9 cellular contexts compared by ENCODE assay signal in the genomic region with DNA sequence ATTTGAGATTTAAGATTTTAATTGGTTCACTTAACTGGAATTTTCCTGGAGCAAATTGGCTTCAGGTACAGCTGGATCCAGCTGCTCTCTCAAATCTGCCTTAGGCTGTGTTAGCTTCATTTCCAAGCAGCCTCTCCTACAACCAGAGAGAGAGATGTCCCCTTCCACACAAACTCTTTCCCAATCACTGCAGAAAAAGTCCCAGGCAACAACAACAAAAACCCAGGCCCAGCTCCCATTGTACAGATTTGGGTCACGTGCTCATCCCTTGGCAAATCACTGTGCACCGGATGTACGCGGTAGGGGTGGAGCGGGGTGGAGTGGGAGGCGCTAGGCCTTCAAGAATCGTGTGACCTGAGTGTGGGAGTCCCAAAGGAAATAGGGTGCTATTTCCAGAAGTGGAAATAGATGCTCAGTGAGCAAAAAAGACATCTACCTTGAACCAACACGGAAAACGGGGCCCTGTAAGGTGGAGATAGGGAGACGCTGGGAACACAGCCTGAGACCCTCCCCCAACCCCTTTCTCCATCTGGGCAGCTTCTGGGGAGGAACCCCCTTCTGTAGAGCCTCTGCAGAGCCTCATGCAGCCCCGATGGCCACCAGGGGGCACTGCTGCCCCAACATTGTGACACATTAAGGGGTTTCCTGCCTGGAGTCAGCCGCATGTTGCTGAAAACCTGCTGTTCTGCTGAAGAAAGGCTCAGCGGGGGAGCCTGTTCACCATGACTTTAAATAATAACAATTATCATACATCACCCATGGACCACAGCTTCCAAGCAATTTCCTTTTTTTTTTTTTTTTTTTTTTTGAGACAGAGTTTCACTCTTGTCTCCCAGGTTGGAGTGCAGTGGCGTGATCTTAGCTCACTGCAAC. TPM values are rescaled to one million over a fixed set of nuclear protein-coding genes. Genes with fewer than 3 reads are reported as not detected.
A peak's percentile ranks its signal among the peaks of the same experiment; 100 is the strongest.
DNase-seq lines count a peak whose midpoint lies in the region; ATAC-seq and TF ChIP-seq lines count a peak whose summit lies in the region.
"Had no signal": no experiment of that assay in that cellular context is flagged by ENCODE, and none has a peak within 500 bp of the region (broad histone marks: within the 10 kb centered on the region; RNA-seq: fewer than 3 reads in every experiment).

No MANE protein-coding gene starts in this region.

- peak; percentile 83 to 85 (median 85) for DNase-seq in CD4-positive, alpha-beta memory T cell
- DNase-seq in M059J (ENCODE audit: low read depth), result peak; percentile 71
- DNase-seq in SK-N-MC (ENCODE audit: low read depth, low spot score), result peak; percentile 22
- peak; percentile 79 to 94 (median 89) for DNase-seq in activated naive CD4-positive, alpha-beta T cell (lab: John Stamatoyannopoulos, UW)
- peak; percentile 95 for DNase-seq in osteocyte (ENCODE audit: extremely low spot score, unreplicated experiment)
- peak; percentile 88 to 89 for DNase-seq in tibial artery

- intact Hi-C loops in CD4-positive, alpha-beta memory T cell (cut with micrococcal nuclease), result loop anchor here (1.0 kb wide), 3 partner anchors 74 to 428 kb away; no protein-coding TSS in a partner anchor
- intact Hi-C loops in tibial artery (cut with DNase I; ENCODE audit: low total_unique reads), result loop anchor here (5.0 to 10.0 kb wide), 2 partner anchors 75 to 208 kb away; a partner anchor contains a TSS

- H3K27me3 ChIP-seq in CD4-positive, alpha-beta memory T cell (ENCODE audit: insufficient read depth, low read length), result no peaks in the 10 kb centered on the region
- H3K27me3 ChIP-seq in gastroesophageal sphincter (peaks cover 16% of the 10 kb centered on the region), tibial artery (peaks cover 0 to 19% of the 10 kb centered on the region in 2 donors)

- H3K4me1 ChIP-seq in CD4-positive, alpha-beta memory T cell (ENCODE audit: insufficient read depth, low read length), result peaks cover 6% of the 10 kb centered on the region
- H3K4me1 ChIP-seq in gastroesophageal sphincter (no peaks in the 10 kb centered on the region), tibial artery (no peaks in the 10 kb centered on the region)

- H3K9me3 ChIP-seq in CD4-positive, alpha-beta memory T cell (ENCODE audit: control insufficient read depth in 1 of 2, low read length in 2 of 2), result peaks cover 0 to 3% of the 10 kb centered on the region in 2 donors
- H3K9me3 ChIP-seq in SK-N-MC (ENCODE audit: low read depth, low read length) (no peaks in the 10 kb centered on the region), gastroesophageal sphincter (peaks cover 0 to 9% (median 0%) of the 10 kb centered on the region in 3 donors), tibial artery (peaks cover 0 to 10% (median 5%) of the 10 kb centered on the region in 3 donors)

- CTCF ChIA-PET in CD4-positive, alpha-beta memory T cell (lab: Charles Lee; ENCODE audit: partially characterized antibody), result interaction anchor here (0.7 to 3.3 kb wide), 37 partner anchors 11 to 565 kb away, joined by 3 to 32 read pairs (median 4); a partner anchor contains a TSS

- POLR2A ChIA-PET in CD4-positive, alpha-beta memory T cell (lab: Charles Lee; ENCODE audit: partially characterized antibody), result interaction anchor here (0.7 to 1.3 kb wide), 3 partner anchors 52 to 87 kb away, joined by 3 to 4 read pairs (median 4); no protein-coding TSS in a partner anchor

- H3K4me1 Mint-ChIP-seq in CD4-positive, alpha-beta memory T cell, result peaks cover 4 to 10% (median 6%) of the 10 kb centered on the region in 4 donors
- H3K4me1 Mint-ChIP-seq in osteocyte (ENCODE audit: unreplicated experiment), result peaks cover 14% of the 10 kb centered on the region

- peaks cover 1 to 2% of the 10 kb centered on the region in 2 donors for H3K27me3 Mint-ChIP-seq in CD4-positive, alpha-beta memory T cell
- H3K27me3 Mint-ChIP-seq in osteocyte (ENCODE audit: unreplicated experiment), result peaks cover 11% of the 10 kb centered on the region

- TF ChIP-seq CTCF in gastroesophageal sphincter (IDR thresholded peaks at IDR 0.05) (peak in 3 of 4 experiments; percentile 69 to 87 (median 86)), osteocyte (IDR thresholded peaks at IDR 0.05) (peak; percentile 92), tibial artery (IDR thresholded peaks at IDR 0.05) (peak; percentile 83 to 85)

- H3K4me3 Mint-ChIP-seq in CD4-positive, alpha-beta memory T cell, result no peak overlapping the region
- no peak overlapping the region for H3K4me3 Mint-ChIP-seq in osteocyte (ENCODE audit: unreplicated experiment)

- no peak overlapping the region for H3K4me3 ChIP-seq in CD4-positive, alpha-beta memory T cell (ENCODE audit: low read length in 2 of 2)
- no peak overlapping the region for H3K4me3 ChIP-seq in SK-N-MC
- H3K4me3 ChIP-seq in gastroesophageal sphincter, result no peak overlapping the region
- H3K4me3 ChIP-seq in tibial artery, result no peak overlapping the region

- H3K27ac ChIP-seq in CD4-positive, alpha-beta memory T cell (ENCODE audit: low read depth, low read length), result no peak overlapping the region
- H3K27ac ChIP-seq in SK-N-MC (no peak overlapping the region), gastroesophageal sphincter (no peak overlapping the region), tibial artery (no peak overlapping the region)

- H3K27ac Mint-ChIP-seq in CD4-positive, alpha-beta memory T cell, result peak overlapping the region in 6 of 7 donors; percentile 43 to 83 (median 71)
- H3K27ac Mint-ChIP-seq in osteocyte (ENCODE audit: unreplicated experiment), result no peak overlapping the region

- H3K36me3 ChIP-seq in CD4-positive, alpha-beta memory T cell (ENCODE audit: insufficient read depth, low read length), result no peaks in the 10 kb centered on the region
- H3K36me3 ChIP-seq in SK-N-MC (ENCODE audit: insufficient read depth, low read length) (no peaks in the 10 kb centered on the region), gastroesophageal sphincter (no peaks in the 10 kb centered on the region), tibial artery (no peaks in the 10 kb centered on the region)

- peaks cover 0 to 4% of the 10 kb centered on the region in 2 donors for H3K36me3 Mint-ChIP-seq in CD4-positive, alpha-beta memory T cell
- H3K36me3 Mint-ChIP-seq in osteocyte (ENCODE audit: unreplicated experiment), result no peaks in the 10 kb centered on the region

- peaks cover 0 to 9% (median 5%) of the 10 kb centered on the region in 8 donors for H3K9me3 Mint-ChIP-seq in CD4-positive, alpha-beta memory T cell
- peaks cover 5% of the 10 kb centered on the region for H3K9me3 Mint-ChIP-seq in osteocyte (ENCODE audit: unreplicated experiment)

- no peak overlapping the region for H3K9ac ChIP-seq in SK-N-MC (ENCODE audit: insufficient read length)

- WGBS in gastroesophageal sphincter (ENCODE audit: low coverage in 1 of 2), 2 donors, result 0 to 15% methylated on average over 3 to 9 of the region's 14 CpGs

- ATAC-seq in GM21381 (IDR thresholded peaks at IDR 0.05; ENCODE audit: unreplicated experiment) (peak; percentile 80), gastroesophageal sphincter (peak; percentile 87)

- TF ChIP-seq POLR2A in gastroesophageal sphincter (IDR thresholded peaks at IDR 0.05), result no peak

- no peak for TF ChIP-seq EP300 in gastroesophageal sphincter (IDR thresholded peaks at IDR 0.05)

RNA-seq across cellular contexts. Expression of a gene that starts 25.4 kb away (rescaled TPM):
- total RNA-seq in CD4-positive, alpha-beta memory T cell, result under 1 TPM in 1 of 2 experiments, not detected in 1; 0.15 TPM
- under 1 TPM in 1 of 2 donors, not detected in 1; 0.57 TPM for polyA plus RNA-seq in CD4-positive, alpha-beta memory T cell
- not detected in 2 replicates for total RNA-seq in M059J (2014; rRNA removed; shearing (Covaris generic))
- 1 to 10 TPM in 1 of 4 donors, under 1 TPM in 2, not detected in 1; 0.17 to 1.2 (median 0.27) TPM for total RNA-seq in gastroesophageal sphincter
- not detected in 2 replicates for total RNA-seq in osteocyte
- total RNA-seq: T-helper 1 cell treated with Interleukin-12 subunit alpha and Interleukin-12 subunit beta and Interleukin-4 antibody, amounts not matched to agents 30 ng/mL and 1 ng/mL, for 36 hours had no signal

RNA-seq across cellular contexts. Expression of a gene that starts 36.7 kb away (rescaled TPM):
- 1 to 10 TPM; 1.4 to 1.5 TPM for total RNA-seq in CD4-positive, alpha-beta memory T cell
- polyA plus RNA-seq in CD4-positive, alpha-beta memory T cell, result under 1 TPM in 1 of 2 donors, not detected in 1; 0.64 TPM
- total RNA-seq in M059J (2014; rRNA removed; shearing (Covaris generic)), result 12.5 and 12.8 TPM in 2 replicates
- total RNA-seq in gastroesophageal sphincter (10 to 100 TPM in 2 of 4 donors, 1 to 10 TPM in 2; 5.3 to 13.2 (median 9.5) TPM), osteocyte (7.3 and 8.1 TPM in 2 replicates)

RNA-seq across cellular contexts. Expression of a gene that starts 48.7 kb away (rescaled TPM):
- not detected for total RNA-seq in CD4-positive, alpha-beta memory T cell
- polyA plus RNA-seq in CD4-positive, alpha-beta memory T cell, result not detected
- total RNA-seq in M059J (2014; rRNA removed; shearing (Covaris generic)), result 0.64 TPM in 1 of 2 replicates, not detected in the other
- total RNA-seq in gastroesophageal sphincter, result 10 to 100 TPM in 1 of 4 donors, 1 to 10 TPM in 3; 1.2 to 38.8 (median 4.2) TPM
- total RNA-seq in osteocyte, result not detected in 2 replicates
- total RNA-seq: T-helper 1 cell treated with Interleukin-12 subunit alpha and Interleukin-12 subunit beta and Interleukin-4 antibody, amounts not matched to agents 30 ng/mL and 1 ng/mL, for 36 hours had no signal

Comparison
In these comparisons a context has a peak if more than half of its experiments do, and no peak if none do; other contexts are left out.
1. DNase-seq: peak in every context shown above with its lines; median percentile 95 in osteocyte; 89 in activated naive CD4-positive, alpha-beta T cell; 88 in tibial artery; 85 in CD4-positive, alpha-beta memory T cell; 71 in M059J; 22 in SK-N-MC.